8 cellular contexts compared by ENCODE assay signal in the genomic region with DNA sequence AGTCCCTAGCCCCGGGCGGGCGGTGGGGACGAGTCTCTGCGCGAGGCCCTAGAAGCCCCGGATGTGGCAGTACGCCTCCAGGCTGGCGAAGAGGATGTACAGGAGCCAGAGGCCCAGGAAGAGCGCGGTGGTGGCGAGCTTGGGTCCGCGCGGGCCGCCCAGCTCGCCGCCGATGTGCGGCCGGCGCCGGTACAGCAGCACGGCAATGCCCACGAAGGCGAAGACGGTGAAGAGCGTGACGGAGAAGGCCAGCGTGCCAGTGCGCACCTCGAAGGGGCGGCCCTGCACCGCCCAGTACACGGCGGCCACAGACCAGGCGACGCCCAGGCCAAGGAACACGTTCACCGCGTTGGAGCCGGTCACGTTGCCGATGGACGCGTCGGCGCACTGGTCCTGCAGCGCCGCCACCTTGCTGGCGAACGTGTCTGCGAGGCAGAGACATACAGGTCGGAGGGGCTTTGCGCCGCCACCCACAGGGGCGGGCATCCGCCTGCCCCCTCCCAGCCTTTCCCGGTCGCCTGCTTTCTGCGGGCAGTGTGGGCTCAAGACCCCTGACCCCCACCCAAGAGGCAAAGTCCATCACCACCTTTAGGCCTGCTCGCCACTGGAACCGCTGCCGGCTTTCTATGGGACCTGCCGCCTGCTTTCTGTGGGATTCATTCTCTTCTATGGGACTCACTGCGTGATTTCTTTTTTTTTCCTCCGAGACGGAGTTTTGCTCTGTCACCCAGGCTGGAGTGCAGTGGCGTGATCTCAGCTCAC. TPM values are rescaled to one million over a fixed set of nuclear protein-coding genes. Genes with fewer than 3 reads are reported as not detected.
DNase-seq lines count a peak whose midpoint lies in the region; ATAC-seq and TF ChIP-seq lines count a peak whose summit lies in the region.

No MANE protein-coding gene starts in this region.

- H3K4me1 Mint-ChIP-seq in activated T-cell treated with anti-CD3 and anti-CD28 coated beads, Interleukin-2, amount 50 U/mL, for 72 hours (ENCODE audit: low read depth), result peaks cover 33% of the 10 kb centered on the region

- peaks cover 0 to 3% of the 10 kb centered on the region in 2 donors for H3K36me3 Mint-ChIP-seq in activated T-cell treated with anti-CD3 and anti-CD28 coated beads, Interleukin-2, amount 50 U/mL, for 72 hours (ENCODE audit: insufficient read depth in 2 of 2)

- peak overlapping the region; percentile 71 to 76 for H3K4me3 Mint-ChIP-seq in activated T-cell treated with anti-CD3 and anti-CD28 coated beads, Interleukin-2, amount 50 U/mL, for 72 hours

- in situ Hi-C loops in GM13977 (cut with MboI; ENCODE audit: low pct_unique_long_range_greater_than_20kb, low sequenced_read_pairs, unreplicated experiment), result no loop called here

- H3K27ac Mint-ChIP-seq in activated T-cell treated with anti-CD3 and anti-CD28 coated beads, Interleukin-2, amount 50 U/mL, for 72 hours, result no peak overlapping the region

- no peaks in the 10 kb centered on the region for H4K20me1 ChIP-seq in smooth muscle cell (ENCODE audit: low read depth)

- peak overlapping the region; percentile 44 for H2AFZ ChIP-seq in smooth muscle cell (ENCODE audit: low read depth)

- DNase-seq in GM13977 (ENCODE audit: low spot score) (no peak), iPS DF 6.9 (ENCODE audit: low read depth, low spot score) (no peak), smooth muscle cell (lab: John Stamatoyannopoulos, UW; ENCODE audit: unreplicated experiment) (no peak), NCI-H2029 (lab: John Stamatoyannopoulos, UW) (no peak), globus pallidus (ENCODE audit: low spot score) (no peak), SIG-M5 (lab: John Stamatoyannopoulos, UW) (no peak)
- DNase-seq in activated T-cell treated with anti-CD3 and anti-CD28 coated beads, Interleukin-2, amount 50 U/mL, for 72 hours, result peak; percentile 49 to 50

- H3K27me3 ChIP-seq in iPS DF 6.9 (ENCODE audit: control insufficient read depth, insufficient read depth, low read length) (no peaks in the 10 kb centered on the region), smooth muscle cell (ENCODE audit: low read depth) (no peaks in the 10 kb centered on the region)

- peaks cover 31% of the 10 kb centered on the region for H3K27me3 Mint-ChIP-seq in activated T-cell treated with anti-CD3 and anti-CD28 coated beads, Interleukin-2, amount 50 U/mL, for 72 hours (ENCODE audit: low read depth)

- H3K4me2 ChIP-seq in smooth muscle cell, result peak overlapping the region; percentile 79

- H3K9me3 ChIP-seq in iPS DF 6.9 (ENCODE audit: control insufficient read depth, insufficient read depth, low read length), result no peaks in the 10 kb centered on the region
- H3K9me3 ChIP-seq in smooth muscle cell (replicated peaks; ENCODE audit: low read depth), result no peaks in the 10 kb centered on the region

- no peak overlapping the region for H3K9ac ChIP-seq in smooth muscle cell (ENCODE audit: low read depth)

- H3F3A ChIP-seq in smooth muscle cell (ENCODE audit: low read depth), result peaks cover 21% of the 10 kb centered on the region

- no peaks in the 10 kb centered on the region for H3K36me3 ChIP-seq in iPS DF 6.9 (ENCODE audit: control insufficient read depth, insufficient read depth, low read length)
- H3K36me3 ChIP-seq in smooth muscle cell (ENCODE audit: low read depth), result no peaks in the 10 kb centered on the region

- H3K4me3 ChIP-seq in iPS DF 6.9 (ENCODE audit: low read length) (peak overlapping the region; percentile 5; the same call in 1 of the 2 replicates), smooth muscle cell (no peak overlapping the region)

- H3K9me3 Mint-ChIP-seq in activated T-cell treated with anti-CD3 and anti-CD28 coated beads, Interleukin-2, amount 50 U/mL, for 72 hours, result no peaks in the 10 kb centered on the region

- no peaks in the 10 kb centered on the region for H3K4me1 ChIP-seq in iPS DF 6.9 (ENCODE audit: control insufficient read depth, insufficient read depth, low read length)
- H3K4me1 ChIP-seq in smooth muscle cell (ENCODE audit: low read depth), result peaks cover 20% of the 10 kb centered on the region

- TF ChIP-seq CTCF in GM13977 (IDR thresholded peaks at IDR 0.05; ENCODE audit: extremely low read depth, insufficient read depth, missing control alignments), result peak; percentile 13
- peak; percentile 16 for TF ChIP-seq CTCF in smooth muscle cell (IDR thresholded peaks at IDR 0.05; ENCODE audit: borderline replicate concordance, insufficient read depth, poor library complexity, severe bottlenecking)

- no peak overlapping the region for H3K27ac ChIP-seq in iPS DF 6.9 (ENCODE audit: low read length)
- no peak overlapping the region for H3K27ac ChIP-seq in smooth muscle cell (ENCODE audit: low read depth)

- H3K79me2 ChIP-seq in smooth muscle cell (ENCODE audit: low read depth), result no peaks in the 10 kb centered on the region

- no CpG with 5 or more reads among the region's 69 CpGs for WGBS in iPS DF 6.9 (ENCODE audit: insufficient coverage, insufficient read length)
- WGBS in smooth muscle cell (ENCODE audit: low lambda C conversion rate), result 12% methylated on average over 67 of the region's 69 CpGs

- peak; percentile 50 to 51 for ATAC-seq in activated T-cell treated with anti-CD3 and anti-CD28 coated beads, Interleukin-2, amount 50 U/mL, for 72 hours (replicated peaks in 1 of 2)
- no peak for ATAC-seq in GM21528 (IDR thresholded peaks at IDR 0.05; ENCODE audit: low FRiP score, unreplicated experiment)

RNA-seq across cellular contexts. Expression of gene MEIS3, which starts 10.9 kb away (rescaled TPM):
- under 1 TPM; 0.23 to 0.26 TPM for total RNA-seq in activated T-cell treated with anti-CD3 and anti-CD28 coated beads, Interleukin-2, amount 50 U/mL, for 72 hours
- 49.7 and 59.0 TPM in 2 replicates for total RNA-seq in smooth muscle cell
- 111 and 141 TPM in 2 replicates for polyA plus RNA-seq in smooth muscle cell

RNA-seq across cellular contexts. Expression of gene SLC8A2, which starts 41.5 kb away (rescaled TPM):
- under 1 TPM; 0.17 to 0.97 TPM for total RNA-seq in activated T-cell treated with anti-CD3 and anti-CD28 coated beads, Interleukin-2, amount 50 U/mL, for 72 hours
- total RNA-seq in smooth muscle cell, result 0.22 and 0.31 TPM in 2 replicates
- 0.50 and 0.62 TPM in 2 replicates for polyA plus RNA-seq in smooth muscle cell

RNA-seq across cellular contexts. Expression of gene KPTN, which starts 53.8 kb away (rescaled TPM):
- 10 to 100 TPM in 1 of 2 donors, 1 to 10 TPM in 1; 7.2 to 10.5 TPM for total RNA-seq in activated T-cell treated with anti-CD3 and anti-CD28 coated beads, Interleukin-2, amount 50 U/mL, for 72 hours
- total RNA-seq in smooth muscle cell, result 3.4 and 12.2 TPM in 2 replicates
- polyA plus RNA-seq in smooth muscle cell, result 10.6 and 15.5 TPM in 2 replicates

Comparison
In these comparisons a context has a peak if more than half of its experiments do, and no peak if none do; other contexts are left out.
1. DNase-seq: peak in activated T-cell treated with anti-CD3 and anti-CD28 coated beads, Interleukin-2, amount 50 U/mL, for 72 hours (2 of 2); none in GM13977 (single experiment), iPS DF 6.9 (single experiment), smooth muscle cell (single experiment), NCI-H2029 (single experiment), globus pallidus (single experiment) and SIG-M5 (single experiment).
2. RNA of gene MEIS3, which starts 10.9 kb away (total RNA-seq): 49.7 to 59.0 TPM in smooth muscle cell; 0.23 to 0.26 TPM in activated T-cell treated with anti-CD3 and anti-CD28 coated beads, Interleukin-2, amount 50 U/mL, for 72 hours; every median in the first group is over 10 times any median in the second.